Comparison of ENCODE assay signal across 1 cellular context in genomic region chr1:167416506-167416905, GRCh38.
TF ChIP-seq lines count a peak whose summit lies in the region.

No MANE protein-coding gene starts in this region.

TF ChIP-seq in HepG2, 621 proteins besides CTCF, POLR2A, EP300 and RAD21 (continued from another document):
- TF ChIP-seq TRAFD1 (CRISPR knock-in tag; IDR thresholded peaks at IDR 0.05; ENCODE audit: borderline replicate concordance) (no peak), PHF20 (CRISPR knock-in tag; IDR thresholded peaks at IDR 0.05) (no peak), ZNF550 (CRISPR knock-in tag; IDR thresholded peaks at IDR 0.05; ENCODE audit: borderline replicate concordance) (no peak), LBX2 (CRISPR knock-in tag; IDR thresholded peaks at IDR 0.05; ENCODE audit: borderline replicate concordance) (no peak), NCOA2 (CRISPR knock-in tag; IDR thresholded peaks at IDR 0.05) (no peak), MNT (IDR thresholded peaks at IDR 0.05) (no peak), ZNF44 (CRISPR knock-in tag; IDR thresholded peaks at IDR 0.05) (no peak), ZBTB20 (CRISPR knock-in tag; IDR thresholded peaks at IDR 0.05; ENCODE audit: borderline replicate concordance, low read depth) (no peak), ZNF577 (CRISPR knock-in tag; IDR thresholded peaks at IDR 0.05; ENCODE audit: borderline replicate concordance, low read depth) (no peak), ZNF530 (CRISPR knock-in tag; IDR thresholded peaks at IDR 0.05; ENCODE audit: low read depth) (no peak)
TF ChIP-seq in HepG2: peak in this region for 0.
